In genomic region chr12:106648736-106649135, GRCh38 we compare ENCODE assay signal across 34 cellular contexts.
A peak's percentile ranks its signal among the peaks of the same experiment; 100 is the strongest.
DNase-seq lines count a peak whose midpoint lies in the region; ATAC-seq, FAIRE-seq and TF ChIP-seq lines count a peak whose summit lies in the region.
"Had no signal": no experiment of that assay in that cellular context is flagged by ENCODE, and none has a peak within 500 bp of the region (broad histone marks: within the 10 kb centered on the region; RNA-seq: fewer than 3 reads in every experiment).

No MANE protein-coding gene starts in this region.

- H3K27me3 Mint-ChIP-seq in WTC11 (ENCODE audit: low read depth): no peaks in the 10 kb centered on the region

- intact Hi-C loops in esophagus muscularis mucosa (cut with DNase I): no loop called here

- TF ChIP-seq POLR2A in esophagus muscularis mucosa (IDR thresholded peaks at IDR 0.05; ENCODE audit: low read depth): no peak
- TF ChIP-seq POLR2A in GM18505 (IDR thresholded peaks at IDR 0.05; ENCODE audit: borderline replicate concordance, extremely low read depth, insufficient read depth, insufficient read length): no peak

- H3K4me3 ChIP-seq in esophagus muscularis mucosa (no peak overlapping the region), small intestine (ENCODE audit: low read depth in 1 of 2, low read length in 2 of 2) (no peak overlapping the region)
- H3K4me3 ChIP-seq: dorsolateral prefrontal cortex, gastroesophageal sphincter, K562, left lung, pancreas, right atrium auricular region, thoracic aorta had no signal

- TF ChIP-seq CTCF in esophagus muscularis mucosa (IDR thresholded peaks at IDR 0.05) (no peak), WTC11 (IDR thresholded peaks at IDR 0.05) (no peak)

- 92% methylated on average over 2 of the region's 2 CpGs for WGBS in esophagus muscularis mucosa
- WGBS in small intestine, 3 donors: 20 to 59% (median 39%) methylated on average over 2 of the region's 2 CpGs

- POLR2A ChIA-PET in WTC11 (lab: Charles Lee): no interaction called here

- no peak for ATAC-seq in HG03460 (IDR thresholded peaks at IDR 0.05; ENCODE audit: unreplicated experiment)
- ATAC-seq in WTC11: no peak
- ATAC-seq in GM18505 (IDR thresholded peaks at IDR 0.05; ENCODE audit: unreplicated experiment): no peak
- ATAC-seq: gastroesophageal sphincter, K562, left lung, T-cell had no signal

- H3K36me3 Mint-ChIP-seq in WTC11: no peaks in the 10 kb centered on the region
- H3K36me3 Mint-ChIP-seq: activated naive CD8-positive, alpha-beta T cell treated with anti-CD3 and anti-CD28 coated beads, Interleukin-2, amount 10 ng/mL, durations not matched to agents 7 days and 5 days; CD14-positive monocyte; memory B cell; T-cell had no signal

- no peaks in the 10 kb centered on the region for H3K4me1 ChIP-seq in esophagus muscularis mucosa
- peaks cover 0 to 4% of the 10 kb centered on the region in 2 donors for H3K4me1 ChIP-seq in small intestine (ENCODE audit: control insufficient read depth in 2 of 2, insufficient read depth in 1 of 2, low read depth in 1 of 2, low read length in 1 of 2)
- H3K4me1 ChIP-seq: gastroesophageal sphincter, left lung, right atrium auricular region had no signal

- no peak overlapping the region for H3K4me3 Mint-ChIP-seq in WTC11
- H3K4me3 Mint-ChIP-seq: activated CD4-positive, alpha-beta T cell treated with anti-CD3 and anti-CD28 coated beads, Interleukin-2, amount 10 ng/mL, durations not matched to agents 7 days and 5 days; activated naive CD8-positive, alpha-beta T cell treated with anti-CD3 and anti-CD28 coated beads, Interleukin-2, amount 10 ng/mL, durations not matched to agents 7 days and 5 days; CD14-positive monocyte; central memory CD8-positive, alpha-beta T cell; memory B cell; neural crest cell; stimulated activated naive CD8-positive, alpha-beta T cell treated with anti-CD3 and anti-CD28 coated beads, Interleukin-15, Interleukin-2, amounts not matched to agents 100 ng/mL and 50 ng/mL, for 24 hours; T-cell had no signal

- H3K27ac ChIP-seq in esophagus muscularis mucosa (replicated peaks in 1 of 4) (no peak overlapping the region), small intestine (ENCODE audit: low read depth in 1 of 2, low read length in 1 of 2) (peak overlapping the region in 1 of 2 donors; percentile 40)
- H3K27ac ChIP-seq: gastroesophageal sphincter, left lung, right atrium auricular region, thoracic aorta had no signal

- H3K36me3 ChIP-seq in esophagus muscularis mucosa (no peaks in the 10 kb centered on the region), small intestine (ENCODE audit: control insufficient read depth in 2 of 2, insufficient read depth in 2 of 2, low read length in 2 of 2) (no peaks in the 10 kb centered on the region)
- H3K36me3 ChIP-seq: gastroesophageal sphincter, left lung, pancreas, right atrium auricular region, thoracic aorta had no signal

- no peak for TF ChIP-seq EP300 in esophagus muscularis mucosa (IDR thresholded peaks at IDR 0.05)

- no peaks in the 10 kb centered on the region for H3K9me3 ChIP-seq in esophagus muscularis mucosa
- no peaks in the 10 kb centered on the region for H3K9me3 ChIP-seq in small intestine (ENCODE audit: control insufficient read depth, low read depth)
- H3K9me3 ChIP-seq: gastroesophageal sphincter, left lung, pancreas, right atrium auricular region, thoracic aorta had no signal

- no peak for FAIRE-seq in small intestine (lab: Jason Lieb, UNC)
- FAIRE-seq: H1, HTR-8/SVneo, K562, pancreas had no signal

- H3K9me3 Mint-ChIP-seq in WTC11: no peaks in the 10 kb centered on the region
- H3K9me3 Mint-ChIP-seq: activated CD4-positive, alpha-beta T cell treated with anti-CD3 and anti-CD28 coated beads, Interleukin-2, amount 10 ng/mL, durations not matched to agents 7 days and 5 days; activated naive CD8-positive, alpha-beta T cell treated with anti-CD3 and anti-CD28 coated beads, Interleukin-2, amount 10 ng/mL, durations not matched to agents 7 days and 5 days; central memory CD8-positive, alpha-beta T cell; memory B cell; neural crest cell; stimulated activated naive CD8-positive, alpha-beta T cell treated with anti-CD3 and anti-CD28 coated beads, Interleukin-15, Interleukin-2, amounts not matched to agents 100 ng/mL and 50 ng/mL, for 24 hours; T-cell had no signal

- H3K27ac Mint-ChIP-seq in WTC11: no peak overlapping the region
- H3K27ac Mint-ChIP-seq: activated CD4-positive, alpha-beta T cell treated with anti-CD3 and anti-CD28 coated beads, Interleukin-2, amount 10 ng/mL, durations not matched to agents 7 days and 5 days; activated naive CD8-positive, alpha-beta T cell treated with anti-CD3 and anti-CD28 coated beads, Interleukin-2, amount 10 ng/mL, durations not matched to agents 7 days and 5 days; CD14-positive monocyte; memory B cell; stimulated activated naive CD8-positive, alpha-beta T cell treated with anti-CD3 and anti-CD28 coated beads, Interleukin-15, Interleukin-2, amounts not matched to agents 100 ng/mL and 50 ng/mL, for 24 hours; T-cell had no signal

- H3K4me1 Mint-ChIP-seq in WTC11: peaks cover 7% of the 10 kb centered on the region
- H3K4me1 Mint-ChIP-seq: activated CD4-positive, alpha-beta T cell treated with anti-CD3 and anti-CD28 coated beads, Interleukin-2, amount 10 ng/mL, durations not matched to agents 7 days and 5 days; activated naive CD8-positive, alpha-beta T cell treated with anti-CD3 and anti-CD28 coated beads, Interleukin-2, amount 10 ng/mL, durations not matched to agents 7 days and 5 days; CD14-positive monocyte; central memory CD8-positive, alpha-beta T cell; memory B cell; T-cell had no signal

- H3K27me3 ChIP-seq in esophagus muscularis mucosa (no peaks in the 10 kb centered on the region), small intestine (ENCODE audit: control insufficient read depth in 2 of 2, insufficient read depth in 2 of 2, low read length in 2 of 2) (no peaks in the 10 kb centered on the region)
- H3K27me3 ChIP-seq: dorsolateral prefrontal cortex, left lung, pancreas, right atrium auricular region had no signal

- CTCF ChIA-PET in WTC11 (lab: Charles Lee): no interaction called here

- DNase-seq in NCI-H82 (lab: John Stamatoyannopoulos, UW) (peak; percentile 13), NCI-H82 treated with DMSO at 0.1 percent for 48 hours (lab: John Stamatoyannopoulos, UW; ENCODE audit: unreplicated experiment) (no peak), RKO (ENCODE audit: low spot score) (peak; percentile 11), esophagus muscularis mucosa (ENCODE audit: extremely low spot score) (peak; percentile 39), small intestine (peak; percentile 70), WTC11 (ENCODE audit: low spot score) (no peak)
- DNase-seq: 8988T; activated CD4-positive, alpha-beta T cell treated with anti-CD3 and anti-CD28 coated beads, Interleukin-2, amount 10 ng/mL, durations not matched to agents 7 days and 5 days; activated effector memory CD4-positive, alpha-beta T cell treated with anti-CD3 and anti-CD28 coated beads, Interleukin-2, amount 50 U/mL, for 16 hours; activated naive CD8-positive, alpha-beta T cell treated with anti-CD3 and anti-CD28 coated beads, Interleukin-2, amount 10 ng/mL, durations not matched to agents 7 days and 5 days; activated T-cell treated with anti-CD3 and anti-CD28 coated beads, Interleukin-2, amount 50 U/mL, for 1 hour; aorta; DMS79 treated with DMSO at 0.1 percent for 48 hours; dorsolateral prefrontal cortex; left lung; NCI-H2081 treated with DMSO at 0.1 percent for 48 hours; NCI-H226; NCI-H526 treated with DMSO at 0.1 percent for 48 hours; pancreas; stimulated activated CD4-positive, alpha-beta T cell treated with anti-CD3 and anti-CD28 coated beads, Interleukin-1b, Interleukin-23, amount 100 ng/mL, for 48 hours; T-cell had no signal

TF ChIP-seq in WTC11, 78 proteins besides CTCF, POLR2A, EP300 and RAD21:
- no peak for TF ChIP-seq ESRRA (CRISPR knock-in tag; IDR thresholded peaks at IDR 0.05; ENCODE audit: borderline replicate concordance)

Comparison
In these comparisons a context has a peak if more than half of its experiments do, and no peak if none do; other contexts are left out.
1. DNase-seq: peak in NCI-H82 (single experiment), RKO (single experiment), esophagus muscularis mucosa (single experiment) and small intestine (single experiment); none in NCI-H82 treated with DMSO at 0.1 percent for 48 hours (single experiment) and WTC11 (single experiment).